Comparison of ENCODE assay signal across 1 cellular context in the genomic region with DNA sequence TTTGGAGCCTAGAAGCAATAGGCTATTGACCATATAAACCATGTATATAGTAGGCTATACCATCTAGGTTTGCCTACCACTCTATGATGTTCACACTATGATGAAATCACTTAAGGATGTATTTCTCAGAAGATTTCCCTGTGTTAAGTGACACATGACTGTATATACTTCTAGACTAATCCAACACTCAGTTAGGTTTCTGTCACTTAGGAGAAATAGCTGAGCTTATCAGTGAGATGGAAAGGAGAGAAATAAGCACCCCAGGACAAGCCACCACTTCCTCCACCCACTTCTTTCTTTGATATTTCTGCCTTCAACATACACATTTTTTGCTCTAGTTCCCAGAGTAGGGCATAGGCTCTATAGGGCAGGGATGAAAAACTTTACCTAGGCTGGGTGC.
TF ChIP-seq lines count a peak whose summit lies in the region.

No MANE protein-coding gene starts in this region.

TF ChIP-seq in HEK293T, 16 proteins besides CTCF, POLR2A, EP300 and RAD21 (continued from another document):
- TF ChIP-seq FOXM1 (IDR thresholded peaks at IDR 0.05; ENCODE audit: borderline replicate concordance): no peak
- TF ChIP-seq ARNT (IDR thresholded peaks at IDR 0.05): no peak
- TF ChIP-seq NFRKB (IDR thresholded peaks at IDR 0.05): no peak
- TF ChIP-seq CTBP1 (IDR thresholded peaks at IDR 0.05; ENCODE audit: borderline replicate concordance): no peak
- TF ChIP-seq SP1 (IDR thresholded peaks at IDR 0.05): no peak
